Comparison of ENCODE assay signal across 8 cellular contexts in the genomic region with DNA sequence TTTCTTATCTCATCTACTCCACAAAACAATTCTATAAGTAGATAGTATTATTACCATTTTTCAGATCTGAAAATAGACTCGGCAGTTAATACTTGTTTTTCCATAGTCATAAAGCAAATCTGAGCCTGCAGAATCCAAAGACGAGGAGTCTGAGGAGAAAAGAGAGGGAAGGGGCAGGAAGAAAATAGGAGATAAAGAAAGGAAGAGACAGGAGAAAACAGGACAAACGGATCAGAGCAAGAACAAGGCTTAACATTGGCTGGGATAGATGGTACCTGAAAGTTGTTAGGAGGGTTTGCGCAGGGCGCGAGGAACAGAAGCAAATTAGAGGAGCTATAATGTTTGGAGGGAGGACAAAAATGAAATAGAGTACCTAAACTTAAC. TPM values are rescaled to one million over a fixed set of nuclear protein-coding genes. Genes with fewer than 3 reads are reported as not detected.
DNase-seq lines count a peak whose midpoint lies in the region; ATAC-seq, FAIRE-seq and TF ChIP-seq lines count a peak whose summit lies in the region.

No MANE protein-coding gene starts in this region.

- intact Hi-C loops in esophagus squamous epithelium (cut with DNase I) (no loop called here), psoas muscle (cut with DNase I) (no loop called here)

- no peak for TF ChIP-seq POLR2A in esophagus squamous epithelium (IDR thresholded peaks at IDR 0.05)

- peak in 1 of 4 donors; percentile 23 for ATAC-seq in psoas muscle

- CTCF ChIA-PET in RWPE1 (lab: Yijun Ruan, JAX): interaction anchor here (0.7 to 3.8 kb wide), 4 partner anchors 10 to 143 kb away, joined by 3 to 21 read pairs (median 5); partner anchors contain the start of gene C6orf89

- DNase-seq in GM12864 (ENCODE audit: low read depth) (no peak), RWPE1 (ENCODE audit: low spot score) (no peak), esophagus squamous epithelium (lab: John Stamatoyannopoulos, UW) (no peak), psoas muscle (no peak), NCI-H446 (lab: John Stamatoyannopoulos, UW) (no peak), frontal cortex (ENCODE audit: low spot score in 2 of 2) (no peak), DMS79 (lab: John Stamatoyannopoulos, UW) (no peak), ureter (ENCODE audit: low spot score) (no peak)

- POLR2A ChIA-PET in RWPE1 (lab: Yijun Ruan, JAX; ENCODE audit: low non-redundant PET): interaction anchor here (1.1 kb wide), 1 partner anchor 11 kb away, joined by 3 read pairs; the partner anchor contains the start of gene C6orf89

- H3K36me3 ChIP-seq in esophagus squamous epithelium (peaks cover 0 to 8% (median 0%) of the 10 kb centered on the region in 3 donors), psoas muscle (ENCODE audit: insufficient read depth in 1 of 2, low read depth in 1 of 2) (peaks cover 0 to 15% of the 10 kb centered on the region in 2 donors)

- WGBS in esophagus squamous epithelium, 2 donors: 39 to 41% methylated on average over 6 of the region's 6 CpGs
- WGBS in psoas muscle, 3 donors: 33 to 36% (median 34%) methylated on average over 6 of the region's 6 CpGs

- H3K27ac ChIP-seq in RWPE1: peak overlapping the region; percentile 93
- peak overlapping the region; percentile 92 to 95 (median 94) for H3K27ac ChIP-seq in esophagus squamous epithelium
- peak overlapping the region; percentile 87 for H3K27ac ChIP-seq in psoas muscle

- TF ChIP-seq CTCF in GM12864 (IDR thresholded peaks at IDR 0.05; ENCODE audit: low read depth, low read length, missing control alignments): no peak
- no peak for TF ChIP-seq CTCF in RWPE1 (conservative IDR thresholded peaks at IDR 0.05; ENCODE audit: low read depth)
- TF ChIP-seq CTCF in esophagus squamous epithelium (IDR thresholded peaks at IDR 0.05): no peak
- no peak for TF ChIP-seq CTCF in psoas muscle (IDR thresholded peaks at IDR 0.05)

- FAIRE-seq in frontal cortex (lab: Jason Lieb, UNC): no peak

- H3K4me1 ChIP-seq in esophagus squamous epithelium (peaks cover 0 to 27% (median 18%) of the 10 kb centered on the region in 3 donors), psoas muscle (peaks cover 5% of the 10 kb centered on the region)

- H3K9me3 ChIP-seq in esophagus squamous epithelium (no peaks in the 10 kb centered on the region), psoas muscle (no peaks in the 10 kb centered on the region)

- peak overlapping the region; percentile 87 for H3K4me3 ChIP-seq in GM12864 (ENCODE audit: low read depth, low read length)
- H3K4me3 ChIP-seq in esophagus squamous epithelium: peak overlapping the region; percentile 75 to 96 (median 90)
- H3K4me3 ChIP-seq in psoas muscle: peak overlapping the region; percentile 79

- H3K27me3 ChIP-seq in esophagus squamous epithelium: no peaks in the 10 kb centered on the region
- H3K27me3 ChIP-seq in psoas muscle (ENCODE audit: insufficient read depth in 3 of 3, low read length in 2 of 3): no peaks in the 10 kb centered on the region

RNA-seq across cellular contexts. Expression of gene PPIL1, which starts 0.6 kb away (rescaled TPM):
- total RNA-seq in esophagus squamous epithelium (10 to 100 TPM; 13.4 to 35.4 (median 28.7) TPM), psoas muscle (10 to 100 TPM; 20.9 to 38.8 (median 22.1) TPM), frontal cortex (40.8 TPM), ureter (39.1 TPM)
- 10 to 100 TPM; 18.1 to 92.3 (median 40.4) TPM for polyA plus RNA-seq in psoas muscle

RNA-seq across cellular contexts. Expression of gene C6orf89, which starts 10.5 kb away (rescaled TPM):
- total RNA-seq in esophagus squamous epithelium (10 to 100 TPM; 18.6 to 34.9 (median 23.1) TPM), psoas muscle (10 to 100 TPM; 37.1 to 53.4 (median 51.1) TPM), frontal cortex (28.9 TPM), ureter (71.4 TPM)
- 10 to 100 TPM; 23.2 to 56.3 (median 35.4) TPM for polyA plus RNA-seq in psoas muscle

RNA-seq across cellular contexts. Expression of gene CPNE5, which starts 36.0 kb away (rescaled TPM):
- total RNA-seq in esophagus squamous epithelium (1 to 10 TPM; 1.2 to 2.5 (median 1.5) TPM), psoas muscle (1 to 10 TPM in 2 of 4 donors, under 1 TPM in 2; 0.27 to 1.1 (median 0.72) TPM), frontal cortex (12.6 TPM), ureter (3.6 TPM)
- 1 to 10 TPM in 1 of 3 donors, under 1 TPM in 2; 0.03 to 1.7 (median 0.10) TPM for polyA plus RNA-seq in psoas muscle
